Comparison of ENCODE assay signal across 2 cellular contexts in the genomic region with DNA sequence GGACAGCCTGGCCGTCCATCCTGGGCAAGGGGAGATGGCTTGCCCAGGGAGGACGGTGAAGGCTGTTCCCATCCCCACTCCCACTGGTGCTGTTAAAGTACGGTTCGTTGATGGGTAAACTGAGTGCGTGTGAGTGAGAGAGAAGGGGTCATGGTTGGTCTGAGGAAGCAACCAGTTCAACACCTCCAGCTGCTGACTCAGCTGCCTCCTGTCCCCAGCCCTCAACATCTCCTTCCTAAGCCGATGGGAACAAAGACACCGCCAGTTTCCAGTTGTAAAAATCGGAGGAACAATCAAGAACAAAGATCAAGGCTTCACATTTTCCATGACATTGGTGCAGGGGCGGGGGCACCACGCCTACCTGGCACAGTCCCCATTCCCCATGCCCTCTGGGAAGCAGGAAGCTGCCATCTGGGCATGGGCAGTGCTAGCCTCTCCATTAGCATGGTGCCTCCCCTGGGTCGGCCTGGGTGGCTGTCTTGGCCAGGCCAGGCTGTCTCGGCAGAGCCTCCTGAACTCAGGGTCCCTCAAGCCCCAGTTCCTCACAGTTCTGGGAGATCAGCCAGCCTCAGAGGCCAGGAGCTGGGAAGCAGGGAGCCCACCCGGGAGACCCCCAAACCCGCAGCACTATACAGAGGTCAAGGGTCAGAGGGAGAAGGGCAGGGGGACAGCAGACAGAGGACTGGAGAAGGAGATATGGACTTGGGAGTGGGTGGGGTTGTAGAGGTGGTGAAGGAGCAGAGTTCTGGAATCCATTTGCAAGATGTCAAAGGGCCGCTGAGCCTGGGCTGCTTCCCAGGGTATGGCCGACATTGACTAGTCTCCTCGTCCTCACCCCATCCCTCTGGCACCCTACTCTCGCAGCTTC.
TF ChIP-seq lines count a peak whose summit lies in the region.

No MANE protein-coding gene starts in this region.

TF ChIP-seq in SK-N-SH, 30 proteins besides CTCF, POLR2A, EP300 and RAD21:
- no peak for TF ChIP-seq RCOR1 (IDR thresholded peaks at IDR 0.05; ENCODE audit: low read length)
- TF ChIP-seq, protein P1, sequence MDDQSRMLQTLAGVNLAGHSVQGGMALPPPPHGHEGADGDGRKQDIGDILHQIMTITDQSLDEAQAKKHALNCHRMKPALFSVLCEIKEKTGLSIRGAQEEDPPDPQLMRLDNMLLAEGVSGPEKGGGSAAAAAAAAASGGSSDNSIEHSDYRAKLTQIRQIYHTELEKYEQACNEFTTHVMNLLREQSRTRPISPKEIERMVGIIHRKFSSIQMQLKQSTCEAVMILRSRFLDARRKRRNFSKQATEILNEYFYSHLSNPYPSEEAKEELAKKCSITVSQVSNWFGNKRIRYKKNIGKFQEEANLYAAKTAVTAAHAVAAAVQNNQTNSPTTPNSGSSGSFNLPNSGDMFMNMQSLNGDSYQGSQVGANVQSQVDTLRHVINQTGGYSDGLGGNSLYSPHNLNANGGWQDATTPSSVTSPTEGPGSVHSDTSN (IDR thresholded peaks at IDR 0.05): no peak
- no peak for TF ChIP-seq MXI1 (IDR thresholded peaks at IDR 0.05; ENCODE audit: low read depth, low read length)
- TF ChIP-seq SIN3A (IDR thresholded peaks at IDR 0.05; ENCODE audit: borderline replicate concordance, low read depth, low read length): no peak
- TF ChIP-seq GABPA (IDR thresholded peaks at IDR 0.05; ENCODE audit: low read depth): no peak
- no peak for TF ChIP-seq GATA2 (CRISPR knock-in tag; IDR thresholded peaks at IDR 0.05)
- no peak for TF ChIP-seq SMC3 (IDR thresholded peaks at IDR 0.05; ENCODE audit: low read depth, low read length)
- TF ChIP-seq ELF1 (IDR thresholded peaks at IDR 0.05): no peak
- no peak for TF ChIP-seq FOXM1 (IDR thresholded peaks at IDR 0.05; ENCODE audit: low read depth)
- TF ChIP-seq, protein P2, sequence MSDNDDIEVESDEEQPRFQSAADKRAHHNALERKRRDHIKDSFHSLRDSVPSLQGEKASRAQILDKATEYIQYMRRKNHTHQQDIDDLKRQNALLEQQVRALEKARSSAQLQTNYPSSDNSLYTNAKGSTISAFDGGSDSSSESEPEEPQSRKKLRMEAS (IDR thresholded peaks at IDR 0.05; ENCODE audit: low read depth): no peak
- TF ChIP-seq FOSL2 (IDR thresholded peaks at IDR 0.05; ENCODE audit: borderline replicate concordance, low read depth): no peak
- TF ChIP-seq RXRA (IDR thresholded peaks at IDR 0.05; ENCODE audit: borderline replicate concordance, low read depth): no peak
- TF ChIP-seq FOXJ3 (CRISPR knock-in tag; IDR thresholded peaks at IDR 0.05): no peak
- TF ChIP-seq, protein P3, sequence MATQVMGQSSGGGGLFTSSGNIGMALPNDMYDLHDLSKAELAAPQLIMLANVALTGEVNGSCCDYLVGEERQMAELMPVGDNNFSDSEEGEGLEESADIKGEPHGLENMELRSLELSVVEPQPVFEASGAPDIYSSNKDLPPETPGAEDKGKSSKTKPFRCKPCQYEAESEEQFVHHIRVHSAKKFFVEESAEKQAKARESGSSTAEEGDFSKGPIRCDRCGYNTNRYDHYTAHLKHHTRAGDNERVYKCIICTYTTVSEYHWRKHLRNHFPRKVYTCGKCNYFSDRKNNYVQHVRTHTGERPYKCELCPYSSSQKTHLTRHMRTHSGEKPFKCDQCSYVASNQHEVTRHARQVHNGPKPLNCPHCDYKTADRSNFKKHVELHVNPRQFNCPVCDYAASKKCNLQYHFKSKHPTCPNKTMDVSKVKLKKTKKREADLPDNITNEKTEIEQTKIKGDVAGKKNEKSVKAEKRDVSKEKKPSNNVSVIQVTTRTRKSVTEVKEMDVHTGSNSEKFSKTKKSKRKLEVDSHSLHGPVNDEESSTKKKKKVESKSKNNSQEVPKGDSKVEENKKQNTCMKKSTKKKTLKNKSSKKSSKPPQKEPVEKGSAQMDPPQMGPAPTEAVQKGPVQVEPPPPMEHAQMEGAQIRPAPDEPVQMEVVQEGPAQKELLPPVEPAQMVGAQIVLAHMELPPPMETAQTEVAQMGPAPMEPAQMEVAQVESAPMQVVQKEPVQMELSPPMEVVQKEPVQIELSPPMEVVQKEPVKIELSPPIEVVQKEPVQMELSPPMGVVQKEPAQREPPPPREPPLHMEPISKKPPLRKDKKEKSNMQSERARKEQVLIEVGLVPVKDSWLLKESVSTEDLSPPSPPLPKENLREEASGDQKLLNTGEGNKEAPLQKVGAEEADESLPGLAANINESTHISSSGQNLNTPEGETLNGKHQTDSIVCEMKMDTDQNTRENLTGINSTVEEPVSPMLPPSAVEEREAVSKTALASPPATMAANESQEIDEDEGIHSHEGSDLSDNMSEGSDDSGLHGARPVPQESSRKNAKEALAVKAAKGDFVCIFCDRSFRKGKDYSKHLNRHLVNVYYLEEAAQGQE (IDR thresholded peaks at IDR 0.05; ENCODE audit: low read depth, low read length): no peak
- TF ChIP-seq NFIC (IDR thresholded peaks at IDR 0.05; ENCODE audit: borderline replicate concordance): no peak
- no peak for TF ChIP-seq NRF1 (IDR thresholded peaks at IDR 0.05; ENCODE audit: low read depth, low read length)

TF ChIP-seq in SK-N-SH treated with all-trans-retinoic acid at 6 μM for 48 hours, 23 proteins besides CTCF, POLR2A, EP300 and RAD21:
- TF ChIP-seq GLIS3 (CRISPR knock-in tag; IDR thresholded peaks at IDR 0.05): no peak
